8 cellular contexts compared by ENCODE assay signal in the genomic region with DNA sequence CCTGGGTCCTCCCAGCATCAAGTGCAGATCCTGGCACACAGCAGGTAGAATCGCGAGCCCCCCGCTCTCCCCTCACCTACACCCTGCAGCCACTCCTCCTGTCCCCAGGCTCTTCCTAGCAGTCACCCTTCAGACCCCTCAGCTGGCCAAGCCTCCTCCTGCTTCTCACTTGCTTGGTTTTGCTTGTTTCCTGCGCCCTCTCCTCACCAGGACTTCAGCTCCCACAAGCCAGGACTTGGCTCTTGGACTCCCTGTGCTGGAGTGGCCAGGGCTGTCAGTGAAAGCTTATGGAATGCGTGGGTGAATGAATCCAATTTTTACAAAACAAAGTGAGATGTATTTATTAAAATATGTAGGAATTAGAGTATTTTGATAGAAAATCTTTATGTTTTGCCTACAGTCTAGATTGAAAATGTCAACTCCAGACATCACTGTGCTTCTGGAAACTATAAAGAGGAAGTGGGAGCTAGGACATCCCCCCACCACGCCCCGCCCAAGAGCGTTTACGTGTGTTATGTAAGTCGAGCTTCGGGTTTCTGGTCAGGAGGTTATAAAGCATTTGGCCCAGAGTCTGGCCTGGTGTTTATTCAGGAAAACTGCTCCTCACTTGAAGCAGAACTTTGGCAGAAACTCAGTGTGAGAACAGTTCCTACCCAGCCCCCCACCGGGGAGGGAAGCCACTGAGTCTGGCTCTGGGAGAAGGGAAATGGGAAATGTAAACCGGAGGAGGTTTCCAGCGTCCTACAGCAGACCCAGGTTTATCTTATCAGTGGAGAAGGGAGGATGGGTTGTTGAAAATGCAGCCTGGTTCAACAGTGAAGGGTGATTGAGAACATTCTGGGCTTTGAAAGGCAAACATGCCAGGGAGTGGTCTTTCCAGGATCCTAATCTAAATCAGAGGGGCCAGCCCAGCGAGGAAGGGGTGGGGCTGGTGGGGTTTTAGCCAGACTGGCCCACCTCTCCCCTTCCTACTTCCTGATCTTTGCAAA. TPM values are rescaled to one million over a fixed set of nuclear protein-coding genes. Genes with fewer than 3 reads are reported as not detected.
DNase-seq lines count a peak whose midpoint lies in the region; ATAC-seq and TF ChIP-seq lines count a peak whose summit lies in the region.

No MANE protein-coding gene starts in this region.

- H4K20me1 ChIP-seq in PC-3 (ENCODE audit: low read length): no peaks in the 10 kb centered on the region

- H3K36me3 ChIP-seq in PC-3 (ENCODE audit: low read depth, low read length): no peaks in the 10 kb centered on the region

- H3F3A ChIP-seq in PC-3 (ENCODE audit: low read length, unreplicated experiment): no peaks in the 10 kb centered on the region

- H3K27me3 ChIP-seq in PC-3 (ENCODE audit: low read length): no peaks in the 10 kb centered on the region
- H3K27me3 ChIP-seq in dorsolateral prefrontal cortex: no peaks in the 10 kb centered on the region

- H3K9me2 ChIP-seq in PC-3 (replicated peaks; ENCODE audit: low read length): no peaks in the 10 kb centered on the region

- intact Hi-C loops in PC-3 (cut with micrococcal nuclease) (no loop called here), dorsolateral prefrontal cortex (cut with DNase I) (no loop called here)

- TF ChIP-seq CTCF in GM13977 (IDR thresholded peaks at IDR 0.05; ENCODE audit: extremely low read depth, insufficient read depth, missing control alignments) (no peak), PC-3 (conservative IDR thresholded peaks at IDR 0.05; ENCODE audit: low read depth, low read length) (no peak), dorsolateral prefrontal cortex (IDR thresholded peaks at IDR 0.05 in 54 of 56, conservative IDR thresholded peaks at IDR 0.05 in 2 of 56; ENCODE audit: low read depth in 1 of 56, partially characterized antibody in 56 of 56) (no peak)

- ATAC-seq in HG02973 (IDR thresholded peaks at IDR 0.05; ENCODE audit: unreplicated experiment): peak; percentile 76
- peak; percentile 40 for ATAC-seq in PC-3

- H3K9ac ChIP-seq in PC-3 (ENCODE audit: low read length): no peak overlapping the region

- no TSS peak for BruUV-seq in PC-3 (replicated peaks; lab: Mats Ljungman, UMichigan)

- peaks cover 11% of the 10 kb centered on the region for H3K4me1 ChIP-seq in PC-3 (ENCODE audit: insufficient read depth, low read length)

- no peaks in the 10 kb centered on the region for H3K9me3 ChIP-seq in PC-3 (ENCODE audit: low read length)

- peak overlapping the region; percentile 60 for H3K4me2 ChIP-seq in PC-3 (ENCODE audit: low read length)

- no peaks in the 10 kb centered on the region for H3K79me2 ChIP-seq in PC-3 (ENCODE audit: low read length)

- POLR2A ChIA-PET in PC-3 (lab: Charles Lee; ENCODE audit: unreplicated experiment): no interaction called here

- in situ Hi-C loops in GM13977 (cut with MboI; ENCODE audit: low pct_unique_long_range_greater_than_20kb, low sequenced_read_pairs, unreplicated experiment): no loop called here

- peak overlapping the region; percentile 70 for H2AFZ ChIP-seq in PC-3 (ENCODE audit: low read length)

- no peak overlapping the region for H3K4me3 ChIP-seq in PC-3 (ENCODE audit: low read length)
- peak overlapping the region in 19 of 59 donors; percentile 2 to 35 (median 14) for H3K4me3 ChIP-seq in dorsolateral prefrontal cortex

- CTCF ChIA-PET in PC-3 (lab: Charles Lee): interaction anchor here (0.8 kb wide), 1 partner anchor 38 kb away, joined by 4 read pairs; no protein-coding TSS in a partner anchor

- no peak overlapping the region for H3K27ac ChIP-seq in PC-3 (ENCODE audit: low read length)
- H3K27ac ChIP-seq in dorsolateral prefrontal cortex: peak overlapping the region in 58 of 59 donors; percentile 27 to 93 (median 82)

- DNase-seq in GM13977 (ENCODE audit: low spot score) (peak; percentile 83), PC-3 (peak; percentile 29), dorsolateral prefrontal cortex (peak in 6 of 10 donors; percentile 48 to 63 (median 56)), midbrain (lab: John Stamatoyannopoulos, UW) (peak; percentile 81), ureter (ENCODE audit: low spot score) (peak; percentile 81), retina (no peak), NCI-H774 (lab: John Stamatoyannopoulos, UW) (no peak)

RNA-seq across cellular contexts. Expression of a gene that starts 8.8 kb away (rescaled TPM):
- 0.35 and 2.0 TPM in 2 replicates for total RNA-seq in PC-3 (2014; rRNA removed)
- total RNA-seq in dorsolateral prefrontal cortex: 100 to 1,000 TPM; 138 to 542 (median 235) TPM
- total RNA-seq in ureter: 66.9 TPM

Comparison
In these comparisons a context has a peak if more than half of its experiments do, and no peak if none do; other contexts are left out.
1. DNase-seq: peak in GM13977 (single experiment), PC-3 (single experiment), dorsolateral prefrontal cortex (6 of 10), midbrain (single experiment) and ureter (single experiment); none in retina (single experiment) and NCI-H774 (single experiment).
2. RNA of a gene that starts 8.8 kb away (total RNA-seq): 138 to 542 TPM in dorsolateral prefrontal cortex and 66.9 TPM in ureter (single experiment); 0.35 to 2.0 TPM in PC-3; every median in the first group is over 10 times any median in the second.